Comparison of ENCODE assay signal across 14 cellular contexts in genomic region chr17:43601280-43602050, GRCh38. TPM values are rescaled to one million over a fixed set of nuclear protein-coding genes. Genes with fewer than 3 reads are reported as not detected.
DNase-seq lines count a peak whose midpoint lies in the region; ATAC-seq and FAIRE-seq lines count a peak whose summit lies in the region.
"Had no signal": no experiment of that assay in that cellular context is flagged by ENCODE, and none has a peak within 500 bp of the region (broad histone marks: within the 10 kb centered on the region; RNA-seq: fewer than 3 reads in every experiment).

No MANE protein-coding gene starts in this region.

- no peaks in the 10 kb centered on the region for H3K4me1 ChIP-seq in aorta (ENCODE audit: control insufficient read depth in 1 of 2, insufficient read depth in 2 of 2, low read length in 2 of 2)

- 6 to 7% methylated on average over 10 of the region's 10 CpGs for WGBS in aorta, 2 donors

- H3K9me3 ChIP-seq in aorta (ENCODE audit: control insufficient read depth, low read length): no peaks in the 10 kb centered on the region

- no peak for FAIRE-seq in GM19239 (lab: Jason Lieb, UNC)

- ATAC-seq in Right ventricle myocardium inferior (peak; percentile 82), aorta (ENCODE audit: low FRiP score) (peak; percentile 81)

- peak overlapping the region; percentile 52 to 72 for H3K27ac ChIP-seq in aorta (ENCODE audit: low read depth in 1 of 2, low read length in 2 of 2)

- intact Hi-C loops in Right ventricle myocardium inferior (cut with DNase I): no loop called here
- intact Hi-C loops in cardiac septum (cut with DNase I): no loop called here
- intact Hi-C loops in aorta (cut with DNase I): no loop called here

- no peaks in the 10 kb centered on the region for H3K27me3 ChIP-seq in aorta (ENCODE audit: control insufficient read depth in 1 of 2, insufficient read depth in 2 of 2, low read length in 1 of 2)

- no peak overlapping the region for H3K4me3 ChIP-seq in aorta (ENCODE audit: low read length in 2 of 2)

- no peak for DNase-seq in Right ventricle myocardium inferior (ENCODE audit: missing footprints)
- DNase-seq in cardiac septum (ENCODE audit: low spot score): no peak
- DNase-seq in epidermal melanocyte (ENCODE audit: insufficient read length, low spot score): peak; percentile 10
- DNase-seq in midbrain (lab: John Stamatoyannopoulos, UW): peak; percentile 9
- peak; percentile 85 to 86 for DNase-seq in aorta
- DNase-seq in GM19239 (ENCODE audit: insufficient read length, low spot score): no peak
- DNase-seq in activated naive CD4-positive, alpha-beta T cell (lab: John Stamatoyannopoulos, UW): no peak
- no peak for DNase-seq in UCSD-AML1 (lab: John Stamatoyannopoulos, UW; ENCODE audit: unreplicated experiment)
- DNase-seq: activated CD4-positive, alpha-beta T cell treated with anti-CD3 and anti-CD28 coated beads for 48 hours; activated T-cell treated with anti-CD3 and anti-CD28 coated beads, Interleukin-2, amount 50 U/mL, for 24 hours; effector CD4-positive, alpha-beta T cell; HCEC 1CT; stimulated activated CD4-positive, alpha-beta T cell treated with anti-CD3 and anti-CD28 coated beads, Interleukin-15, amount 100 ng/mL, for 24 hours; T-helper 1 cell had no signal

- no peaks in the 10 kb centered on the region for H3K36me3 ChIP-seq in aorta (ENCODE audit: control insufficient read depth in 1 of 2, insufficient read depth in 2 of 2, low read length in 1 of 2)

RNA-seq across cellular contexts. Expression of gene ETV4, which starts 55.3 kb away (rescaled TPM):
- total RNA-seq in Right ventricle myocardium inferior: 0.41 TPM
- 3.5 TPM for total RNA-seq in cardiac septum
- 1 to 10 TPM; 1.1 to 2.3 TPM for total RNA-seq in aorta
- polyA plus RNA-seq in aorta: 1 to 10 TPM in 1 of 2 donors, under 1 TPM in 1; 0.50 to 5.8 TPM

Comparison
In these comparisons a context has a peak if more than half of its experiments do, and no peak if none do; other contexts are left out.
1. DNase-seq: peak in epidermal melanocyte (single experiment), midbrain (single experiment) and aorta (2 of 2); none in Right ventricle myocardium inferior (single experiment), cardiac septum (single experiment), GM19239 (single experiment), activated naive CD4-positive, alpha-beta T cell (0 of 4) and UCSD-AML1 (single experiment).